19 cellular contexts compared by ENCODE assay signal in genomic region chr12:110574044-110574443, GRCh38. TPM values are rescaled to one million over a fixed set of nuclear protein-coding genes. Genes with fewer than 3 reads are reported as not detected.
DNase-seq lines count a peak whose midpoint lies in the region; ATAC-seq and TF ChIP-seq lines count a peak whose summit lies in the region.
"Had no signal": no experiment of that assay in that cellular context is flagged by ENCODE, and none has a peak within 500 bp of the region (broad histone marks: within the 10 kb centered on the region; RNA-seq: fewer than 3 reads in every experiment).

No MANE protein-coding gene starts in this region.

- H3K4me3 ChIP-seq in right atrium auricular region (no peak overlapping the region), adipocyte (ENCODE audit: low read length) (peak overlapping the region; percentile 59), mucosa of descending colon (no peak overlapping the region)
- H3K4me3 ChIP-seq: MG63 had no signal

- no peak for ATAC-seq in left cardiac atrium
- ATAC-seq in mucosa of descending colon: peak; percentile 28
- ATAC-seq: PC-3 had no signal

- intact Hi-C loops in left cardiac atrium (cut with DNase I): no loop called here
- intact Hi-C loops in mucosa of descending colon (cut with DNase I, micrococcal nuclease): no loop called here

- H3K27me3 ChIP-seq in right atrium auricular region (no peaks in the 10 kb centered on the region), adipocyte (replicated peaks; ENCODE audit: control insufficient read depth, insufficient read depth, low read length) (no peaks in the 10 kb centered on the region)
- H3K27me3 ChIP-seq: MG63 had no signal

- H3K9me3 ChIP-seq in right atrium auricular region (peaks cover 0 to 17% of the 10 kb centered on the region in 2 donors), adipocyte (ENCODE audit: control insufficient read depth, low read length) (no peaks in the 10 kb centered on the region), mucosa of descending colon (peaks cover 21% of the 10 kb centered on the region)

- peaks cover 10% of the 10 kb centered on the region for H3K9me3 Mint-ChIP-seq in chondrocyte (ENCODE audit: low read depth)
- H3K9me3 Mint-ChIP-seq in progenitor cell of endocrine pancreas (ENCODE audit: low read depth): peaks cover 9% of the 10 kb centered on the region

- peak overlapping the region; percentile 60 for H3K9ac ChIP-seq in adipocyte (ENCODE audit: low read length)

- H3K36me3 ChIP-seq in right atrium auricular region: no peaks in the 10 kb centered on the region
- H3K36me3 ChIP-seq in adipocyte (ENCODE audit: control insufficient read depth, insufficient read depth, low read length, severe bottlenecking): no peaks in the 10 kb centered on the region
- H3K36me3 ChIP-seq in mucosa of descending colon (ENCODE audit: low read depth): no peaks in the 10 kb centered on the region

- H3K36me3 Mint-ChIP-seq in chondrocyte (ENCODE audit: low read depth) (peaks cover 5% of the 10 kb centered on the region), progenitor cell of endocrine pancreas (ENCODE audit: insufficient read depth) (peaks cover 15% of the 10 kb centered on the region)

- H3K27ac Mint-ChIP-seq in chondrocyte (ENCODE audit: unreplicated experiment) (no peak overlapping the region), progenitor cell of endocrine pancreas (no peak overlapping the region)
- H3K27ac Mint-ChIP-seq: HFFc6 had no signal

- H3K4me3 Mint-ChIP-seq in chondrocyte (ENCODE audit: unreplicated experiment) (no peak overlapping the region), progenitor cell of endocrine pancreas (ENCODE audit: low read depth) (no peak overlapping the region)
- H3K4me3 Mint-ChIP-seq: HFFc6 had no signal

- no peak for TF ChIP-seq CTCF in right atrium auricular region (IDR thresholded peaks at IDR 0.05)
- no peak for TF ChIP-seq CTCF in mucosa of descending colon (IDR thresholded peaks at IDR 0.05)
- no peak for TF ChIP-seq CTCF in chondrocyte (IDR thresholded peaks at IDR 0.05)
- TF ChIP-seq CTCF in progenitor cell of endocrine pancreas (IDR thresholded peaks at IDR 0.05; ENCODE audit: unreplicated experiment): no peak

- peaks cover 24% of the 10 kb centered on the region for H3K4me1 Mint-ChIP-seq in chondrocyte (ENCODE audit: low read depth)
- peaks cover 7% of the 10 kb centered on the region for H3K4me1 Mint-ChIP-seq in progenitor cell of endocrine pancreas (ENCODE audit: low read depth)

- H3K27ac ChIP-seq in right atrium auricular region: peak overlapping the region; percentile 15 to 64
- H3K27ac ChIP-seq: C4-2B had no signal

- H3K4me1 ChIP-seq in right atrium auricular region: peaks cover 0 to 39% of the 10 kb centered on the region in 2 donors
- peaks cover 52% of the 10 kb centered on the region for H3K4me1 ChIP-seq in adipocyte (ENCODE audit: control insufficient read depth, insufficient read depth, low read length)
- peaks cover 28% of the 10 kb centered on the region for H3K4me1 ChIP-seq in mucosa of descending colon (ENCODE audit: low read depth)

- H3K27me3 Mint-ChIP-seq in chondrocyte (ENCODE audit: low read depth): no peaks in the 10 kb centered on the region
- H3K27me3 Mint-ChIP-seq in progenitor cell of endocrine pancreas: no peaks in the 10 kb centered on the region

- no peak for DNase-seq in right atrium auricular region (ENCODE audit: low spot score)
- DNase-seq in left cardiac atrium: no peak
- DNase-seq in adipocyte (ENCODE audit: low read depth): no peak
- DNase-seq in mucosa of descending colon: no peak
- no peak for DNase-seq in chondrocyte (ENCODE audit: low spot score)
- DNase-seq in progenitor cell of endocrine pancreas (ENCODE audit: low spot score, unreplicated experiment): no peak
- no peak for DNase-seq in midbrain (lab: John Stamatoyannopoulos, UW)
- DNase-seq: ACHN, DND-41, HFFc6, IMR-90, MG63, NCI-H1048, NCI-H1436 treated with DMSO at 0.1 percent for 48 hours, NCI-H2029, NCI-H526, PC-3, RPMI8226 had no signal

RNA-seq across cellular contexts. Expression of gene PPTC7, which starts 9.1 kb away (rescaled TPM):
- total RNA-seq in right atrium auricular region: 10 to 100 TPM; 32.1 to 53.6 TPM
- 10 to 100 TPM; 51.7 to 92.3 TPM for total RNA-seq in left cardiac atrium
- total RNA-seq in mucosa of descending colon: 10 to 100 TPM; 32.2 to 34.8 (median 32.8) TPM
- 10.9 to 15.3 TPM (median 13.9 TPM) in 3 replicates for total RNA-seq in chondrocyte
- 13.7 and 15.1 TPM in 2 replicates for total RNA-seq in progenitor cell of endocrine pancreas

RNA-seq across cellular contexts. Expression of gene TCTN1, which starts 39.9 kb away (rescaled TPM):
- total RNA-seq in right atrium auricular region (10 to 100 TPM; 23.7 to 29.0 TPM), left cardiac atrium (10 to 100 TPM; 21.2 to 33.1 TPM), mucosa of descending colon (10 to 100 TPM in 1 of 3 donors, 1 to 10 TPM in 2; 7.2 to 23.7 (median 8.2) TPM), chondrocyte (32.9 to 55.1 TPM (median 37.1 TPM) in 3 replicates), progenitor cell of endocrine pancreas (72.6 and 84.0 TPM in 2 replicates)
